1 cellular context compared by ENCODE assay signal in the genomic region with DNA sequence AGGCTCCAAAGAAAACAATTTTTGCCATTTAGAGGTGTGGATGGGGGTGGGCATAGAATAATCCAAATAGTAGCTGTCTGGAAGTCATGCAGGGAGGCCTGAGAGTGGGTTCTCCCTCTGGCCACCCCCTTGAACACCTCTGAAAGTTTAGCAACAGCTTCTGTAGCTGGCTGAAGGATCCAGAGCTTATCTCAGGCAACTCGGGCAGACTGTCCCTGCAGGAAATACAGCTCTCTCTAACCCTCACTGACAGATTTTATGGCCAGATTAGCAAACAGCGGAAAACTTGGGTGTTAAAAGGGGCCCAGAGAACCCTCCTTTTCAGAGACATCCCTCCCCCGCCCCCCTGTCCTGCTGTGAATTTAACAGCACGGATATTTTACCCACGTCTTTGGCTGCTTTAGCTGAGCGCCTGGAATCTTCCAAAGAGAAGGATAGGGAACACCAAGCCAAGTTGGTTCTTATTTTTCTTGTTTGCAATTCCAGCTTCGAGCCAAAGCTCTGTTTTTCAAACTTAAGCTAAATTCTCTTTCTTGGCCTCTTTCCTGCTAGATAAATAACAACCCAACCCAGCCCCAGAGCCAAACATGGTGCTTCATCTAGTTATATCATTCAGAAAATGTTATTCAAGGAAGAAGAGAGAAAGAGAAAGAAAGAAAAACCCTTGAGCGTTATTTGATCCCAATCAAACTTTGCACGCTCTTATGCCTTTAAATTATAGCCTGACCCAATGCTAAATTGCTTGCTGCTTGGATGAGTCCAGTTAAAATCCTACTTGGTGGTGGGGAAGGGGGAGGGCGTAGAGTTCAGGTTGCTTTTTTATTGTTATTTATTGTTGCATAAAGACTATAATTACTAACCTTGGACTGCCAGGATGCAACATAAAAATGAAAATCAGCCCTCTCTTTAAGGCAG.
TF ChIP-seq lines count a peak whose summit lies in the region.

No MANE protein-coding gene starts in this region.

TF ChIP-seq in K562, 482 proteins besides CTCF, POLR2A, EP300 and RAD21 (continued from another document and continues in another):
- TF ChIP-seq, protein P1, sequence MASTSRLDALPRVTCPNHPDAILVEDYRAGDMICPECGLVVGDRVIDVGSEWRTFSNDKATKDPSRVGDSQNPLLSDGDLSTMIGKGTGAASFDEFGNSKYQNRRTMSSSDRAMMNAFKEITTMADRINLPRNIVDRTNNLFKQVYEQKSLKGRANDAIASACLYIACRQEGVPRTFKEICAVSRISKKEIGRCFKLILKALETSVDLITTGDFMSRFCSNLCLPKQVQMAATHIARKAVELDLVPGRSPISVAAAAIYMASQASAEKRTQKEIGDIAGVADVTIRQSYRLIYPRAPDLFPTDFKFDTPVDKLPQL (IDR thresholded peaks at IDR 0.05; ENCODE audit: extremely low read depth, insufficient read length), result peak; percentile 12
- TF ChIP-seq CC2D1A (IDR thresholded peaks at IDR 0.05), result no peak
- TF ChIP-seq HNRNPL (IDR thresholded peaks at IDR 0.05; ENCODE audit: low read depth, low read length), result no peak
- no peak for TF ChIP-seq ZNF174 (CRISPR knock-in tag; IDR thresholded peaks at IDR 0.05)
- no peak for TF ChIP-seq SIN3A (IDR thresholded peaks at IDR 0.05; ENCODE audit: borderline replicate concordance in 2 of 2, control insufficient read depth in 1 of 2, low read depth in 2 of 2, low read length in 2 of 2)
- no peak for TF ChIP-seq RFX1 (IDR thresholded peaks at IDR 0.05)
- TF ChIP-seq STAT5A (IDR thresholded peaks at IDR 0.05; ENCODE audit: borderline replicate concordance, low read length), result peak; percentile 76
- TF ChIP-seq, protein P2, sequence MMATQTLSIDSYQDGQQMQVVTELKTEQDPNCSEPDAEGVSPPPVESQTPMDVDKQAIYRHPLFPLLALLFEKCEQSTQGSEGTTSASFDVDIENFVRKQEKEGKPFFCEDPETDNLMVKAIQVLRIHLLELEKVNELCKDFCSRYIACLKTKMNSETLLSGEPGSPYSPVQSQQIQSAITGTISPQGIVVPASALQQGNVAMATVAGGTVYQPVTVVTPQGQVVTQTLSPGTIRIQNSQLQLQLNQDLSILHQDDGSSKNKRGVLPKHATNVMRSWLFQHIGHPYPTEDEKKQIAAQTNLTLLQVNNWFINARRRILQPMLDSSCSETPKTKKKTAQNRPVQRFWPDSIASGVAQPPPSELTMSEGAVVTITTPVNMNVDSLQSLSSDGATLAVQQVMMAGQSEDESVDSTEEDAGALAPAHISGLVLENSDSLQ (IDR thresholded peaks at IDR 0.05), result peak; percentile 13; the same call in 1 of the 2 replicates
- TF ChIP-seq, protein P3, sequence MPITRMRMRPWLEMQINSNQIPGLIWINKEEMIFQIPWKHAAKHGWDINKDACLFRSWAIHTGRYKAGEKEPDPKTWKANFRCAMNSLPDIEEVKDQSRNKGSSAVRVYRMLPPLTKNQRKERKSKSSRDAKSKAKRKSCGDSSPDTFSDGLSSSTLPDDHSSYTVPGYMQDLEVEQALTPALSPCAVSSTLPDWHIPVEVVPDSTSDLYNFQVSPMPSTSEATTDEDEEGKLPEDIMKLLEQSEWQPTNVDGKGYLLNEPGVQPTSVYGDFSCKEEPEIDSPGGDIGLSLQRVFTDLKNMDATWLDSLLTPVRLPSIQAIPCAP (CRISPR knock-in tag; IDR thresholded peaks at IDR 0.05; ENCODE audit: borderline replicate concordance), result no peak
- TF ChIP-seq, protein P4, sequence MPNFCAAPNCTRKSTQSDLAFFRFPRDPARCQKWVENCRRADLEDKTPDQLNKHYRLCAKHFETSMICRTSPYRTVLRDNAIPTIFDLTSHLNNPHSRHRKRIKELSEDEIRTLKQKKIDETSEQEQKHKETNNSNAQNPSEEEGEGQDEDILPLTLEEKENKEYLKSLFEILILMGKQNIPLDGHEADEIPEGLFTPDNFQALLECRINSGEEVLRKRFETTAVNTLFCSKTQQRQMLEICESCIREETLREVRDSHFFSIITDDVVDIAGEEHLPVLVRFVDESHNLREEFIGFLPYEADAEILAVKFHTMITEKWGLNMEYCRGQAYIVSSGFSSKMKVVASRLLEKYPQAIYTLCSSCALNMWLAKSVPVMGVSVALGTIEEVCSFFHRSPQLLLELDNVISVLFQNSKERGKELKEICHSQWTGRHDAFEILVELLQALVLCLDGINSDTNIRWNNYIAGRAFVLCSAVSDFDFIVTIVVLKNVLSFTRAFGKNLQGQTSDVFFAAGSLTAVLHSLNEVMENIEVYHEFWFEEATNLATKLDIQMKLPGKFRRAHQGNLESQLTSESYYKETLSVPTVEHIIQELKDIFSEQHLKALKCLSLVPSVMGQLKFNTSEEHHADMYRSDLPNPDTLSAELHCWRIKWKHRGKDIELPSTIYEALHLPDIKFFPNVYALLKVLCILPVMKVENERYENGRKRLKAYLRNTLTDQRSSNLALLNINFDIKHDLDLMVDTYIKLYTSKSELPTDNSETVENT (CRISPR knock-in tag; IDR thresholded peaks at IDR 0.05), result no peak
- TF ChIP-seq RBM17 (IDR thresholded peaks at IDR 0.05; ENCODE audit: borderline replicate concordance, low read depth, low read length), result no peak
- TF ChIP-seq CEBPB (tag; IDR thresholded peaks at IDR 0.05), result peak; percentile 73
- TF ChIP-seq, protein P5, sequence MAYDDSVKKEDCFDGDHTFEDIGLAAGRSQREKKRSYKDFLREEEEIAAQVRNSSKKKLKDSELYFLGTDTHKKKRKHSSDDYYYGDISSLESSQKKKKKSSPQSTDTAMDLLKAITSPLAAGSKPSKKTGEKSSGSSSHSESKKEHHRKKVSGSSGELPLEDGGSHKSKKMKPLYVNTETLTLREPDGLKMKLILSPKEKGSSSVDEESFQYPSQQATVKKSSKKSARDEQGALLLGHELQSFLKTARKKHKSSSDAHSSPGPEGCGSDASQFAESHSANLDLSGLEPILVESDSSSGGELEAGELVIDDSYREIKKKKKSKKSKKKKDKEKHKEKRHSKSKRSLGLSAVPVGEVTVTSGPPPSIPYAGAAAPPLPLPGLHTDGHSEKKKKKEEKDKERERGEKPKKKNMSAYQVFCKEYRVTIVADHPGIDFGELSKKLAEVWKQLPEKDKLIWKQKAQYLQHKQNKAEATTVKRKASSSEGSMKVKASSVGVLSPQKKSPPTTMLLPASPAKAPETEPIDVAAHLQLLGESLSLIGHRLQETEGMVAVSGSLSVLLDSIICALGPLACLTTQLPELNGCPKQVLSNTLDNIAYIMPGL (CRISPR knock-in tag; IDR thresholded peaks at IDR 0.05), result no peak
- no peak for TF ChIP-seq NR2C1 (IDR thresholded peaks at IDR 0.05)
- no peak for TF ChIP-seq NR2C1 (tag; IDR thresholded peaks at IDR 0.05)
- 0 out of 2 replicates have a peak, but pooled peaks have one; percentile 16 for TF ChIP-seq ESRRA (IDR thresholded peaks at IDR 0.05; ENCODE audit: borderline replicate concordance, low read depth)
- 0 out of 2 replicates have a peak, but pooled peaks have one; percentile 32 for TF ChIP-seq JUN (IDR thresholded peaks at IDR 0.05; ENCODE audit: borderline replicate concordance, low read depth, low read length)
- no peak for TF ChIP-seq JUN (CRISPR knock-in tag; IDR thresholded peaks at IDR 0.05; ENCODE audit: borderline replicate concordance)
- TF ChIP-seq, protein P6, sequence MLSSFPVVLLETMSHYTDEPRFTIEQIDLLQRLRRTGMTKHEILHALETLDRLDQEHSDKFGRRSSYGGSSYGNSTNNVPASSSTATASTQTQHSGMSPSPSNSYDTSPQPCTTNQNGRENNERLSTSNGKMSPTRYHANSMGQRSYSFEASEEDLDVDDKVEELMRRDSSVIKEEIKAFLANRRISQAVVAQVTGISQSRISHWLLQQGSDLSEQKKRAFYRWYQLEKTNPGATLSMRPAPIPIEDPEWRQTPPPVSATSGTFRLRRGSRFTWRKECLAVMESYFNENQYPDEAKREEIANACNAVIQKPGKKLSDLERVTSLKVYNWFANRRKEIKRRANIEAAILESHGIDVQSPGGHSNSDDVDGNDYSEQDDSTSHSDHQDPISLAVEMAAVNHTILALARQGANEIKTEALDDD (IDR thresholded peaks at IDR 0.05), result 0 out of 2 replicates have a peak, but pooled peaks have one; percentile 37
- TF ChIP-seq SMAD4 (CRISPR knock-in tag; conservative IDR thresholded peaks at IDR 0.05), result peak; percentile 85
- no peak for TF ChIP-seq SAP30 (IDR thresholded peaks at IDR 0.05; ENCODE audit: borderline replicate concordance, insufficient read depth, low read depth, low read length, poor library complexity, severe bottlenecking)
- TF ChIP-seq SIX5 (IDR thresholded peaks at IDR 0.05; ENCODE audit: borderline replicate concordance in 1 of 2, insufficient read depth in 1 of 2, low read depth in 1 of 2, low read length in 2 of 2), result no peak
- TF ChIP-seq PHF8 (IDR thresholded peaks at IDR 0.05; ENCODE audit: borderline replicate concordance, low read length), result peak; percentile 25; the same call in 1 of the 2 replicates
- TF ChIP-seq HMG20A (CRISPR knock-in tag; conservative IDR thresholded peaks at IDR 0.05), result no peak
- no peak; a peak in 1 of 3 replicates for TF ChIP-seq CBX3 (IDR thresholded peaks at IDR 0.05; ENCODE audit: borderline replicate concordance in 1 of 2, low read length in 2 of 2)
- TF ChIP-seq CBX5 (IDR thresholded peaks at IDR 0.05; ENCODE audit: borderline replicate concordance, low read depth), result no peak
- no peak; the same call in 1 of the 2 replicates for TF ChIP-seq ETV5 (CRISPR knock-in tag; IDR thresholded peaks at IDR 0.05; ENCODE audit: low read depth)
- TF ChIP-seq, protein P7, sequence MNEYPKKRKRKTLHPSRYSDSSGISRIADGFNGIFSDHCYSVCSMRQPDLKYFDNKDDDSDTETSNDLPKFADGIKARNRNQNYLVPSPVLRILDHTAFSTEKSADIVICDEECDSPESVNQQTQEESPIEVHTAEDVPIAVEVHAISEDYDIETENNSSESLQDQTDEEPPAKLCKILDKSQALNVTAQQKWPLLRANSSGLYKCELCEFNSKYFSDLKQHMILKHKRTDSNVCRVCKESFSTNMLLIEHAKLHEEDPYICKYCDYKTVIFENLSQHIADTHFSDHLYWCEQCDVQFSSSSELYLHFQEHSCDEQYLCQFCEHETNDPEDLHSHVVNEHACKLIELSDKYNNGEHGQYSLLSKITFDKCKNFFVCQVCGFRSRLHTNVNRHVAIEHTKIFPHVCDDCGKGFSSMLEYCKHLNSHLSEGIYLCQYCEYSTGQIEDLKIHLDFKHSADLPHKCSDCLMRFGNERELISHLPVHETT (CRISPR knock-in tag; conservative IDR thresholded peaks at IDR 0.05 in 1 of 2, IDR thresholded peaks at IDR 0.05 in 1 of 2), result no peak; a peak in 1 of 4 replicates
- TF ChIP-seq ZNF124 (CRISPR knock-in tag; IDR thresholded peaks at IDR 0.05), result no peak
- TF ChIP-seq, protein P8, sequence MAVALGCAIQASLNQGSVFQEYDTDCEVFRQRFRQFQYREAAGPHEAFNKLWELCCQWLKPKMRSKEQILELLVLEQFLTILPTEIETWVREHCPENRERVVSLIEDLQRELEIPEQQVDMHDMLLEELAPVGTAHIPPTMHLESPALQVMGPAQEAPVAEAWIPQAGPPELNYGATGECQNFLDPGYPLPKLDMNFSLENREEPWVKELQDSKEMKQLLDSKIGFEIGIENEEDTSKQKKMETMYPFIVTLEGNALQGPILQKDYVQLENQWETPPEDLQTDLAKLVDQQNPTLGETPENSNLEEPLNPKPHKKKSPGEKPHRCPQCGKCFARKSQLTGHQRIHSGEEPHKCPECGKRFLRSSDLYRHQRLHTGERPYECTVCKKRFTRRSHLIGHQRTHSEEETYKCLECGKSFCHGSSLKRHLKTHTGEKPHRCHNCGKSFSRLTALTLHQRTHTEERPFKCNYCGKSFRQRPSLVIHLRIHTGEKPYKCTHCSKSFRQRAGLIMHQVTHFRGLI (CRISPR knock-in tag; IDR thresholded peaks at IDR 0.05), result no peak
- TF ChIP-seq, protein P9, sequence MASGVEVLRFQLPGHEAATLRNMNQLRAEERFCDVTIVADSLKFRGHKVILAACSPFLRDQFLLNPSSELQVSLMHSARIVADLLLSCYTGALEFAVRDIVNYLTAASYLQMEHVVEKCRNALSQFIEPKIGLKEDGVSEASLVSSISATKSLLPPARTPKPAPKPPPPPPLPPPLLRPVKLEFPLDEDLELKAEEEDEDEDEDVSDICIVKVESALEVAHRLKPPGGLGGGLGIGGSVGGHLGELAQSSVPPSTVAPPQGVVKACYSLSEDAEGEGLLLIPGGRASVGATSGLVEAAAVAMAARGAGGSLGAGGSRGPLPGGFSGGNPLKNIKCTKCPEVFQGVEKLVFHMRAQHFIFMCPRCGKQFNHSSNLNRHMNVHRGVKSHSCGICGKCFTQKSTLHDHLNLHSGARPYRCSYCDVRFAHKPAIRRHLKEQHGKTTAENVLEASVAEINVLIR (CRISPR knock-in tag; IDR thresholded peaks at IDR 0.05), result 0 out of 2 replicates have a peak, but pooled peaks have one; percentile 3
- TF ChIP-seq, protein P10, sequence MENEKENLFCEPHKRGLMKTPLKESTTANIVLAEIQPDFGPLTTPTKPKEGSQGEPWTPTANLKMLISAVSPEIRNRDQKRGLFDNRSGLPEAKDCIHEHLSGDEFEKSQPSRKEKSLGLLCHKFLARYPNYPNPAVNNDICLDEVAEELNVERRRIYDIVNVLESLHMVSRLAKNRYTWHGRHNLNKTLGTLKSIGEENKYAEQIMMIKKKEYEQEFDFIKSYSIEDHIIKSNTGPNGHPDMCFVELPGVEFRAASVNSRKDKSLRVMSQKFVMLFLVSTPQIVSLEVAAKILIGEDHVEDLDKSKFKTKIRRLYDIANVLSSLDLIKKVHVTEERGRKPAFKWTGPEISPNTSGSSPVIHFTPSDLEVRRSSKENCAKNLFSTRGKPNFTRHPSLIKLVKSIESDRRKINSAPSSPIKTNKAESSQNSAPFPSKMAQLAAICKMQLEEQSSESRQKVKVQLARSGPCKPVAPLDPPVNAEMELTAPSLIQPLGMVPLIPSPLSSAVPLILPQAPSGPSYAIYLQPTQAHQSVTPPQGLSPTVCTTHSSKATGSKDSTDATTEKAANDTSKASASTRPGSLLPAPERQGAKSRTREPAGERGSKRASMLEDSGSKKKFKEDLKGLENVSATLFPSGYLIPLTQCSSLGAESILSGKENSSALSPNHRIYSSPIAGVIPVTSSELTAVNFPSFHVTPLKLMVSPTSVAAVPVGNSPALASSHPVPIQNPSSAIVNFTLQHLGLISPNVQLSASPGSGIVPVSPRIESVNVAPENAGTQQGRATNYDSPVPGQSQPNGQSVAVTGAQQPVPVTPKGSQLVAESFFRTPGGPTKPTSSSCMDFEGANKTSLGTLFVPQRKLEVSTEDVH (IDR thresholded peaks at IDR 0.05; ENCODE audit: low read depth, partially characterized antibody), result no peak
- TF ChIP-seq, protein P11, sequence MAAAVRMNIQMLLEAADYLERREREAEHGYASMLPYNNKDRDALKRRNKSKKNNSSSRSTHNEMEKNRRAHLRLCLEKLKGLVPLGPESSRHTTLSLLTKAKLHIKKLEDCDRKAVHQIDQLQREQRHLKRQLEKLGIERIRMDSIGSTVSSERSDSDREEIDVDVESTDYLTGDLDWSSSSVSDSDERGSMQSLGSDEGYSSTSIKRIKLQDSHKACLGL (CRISPR knock-in tag; IDR thresholded peaks at IDR 0.05; ENCODE audit: borderline replicate concordance, poor library complexity, severe bottlenecking), result no peak
- no peak for TF ChIP-seq MTF1 (CRISPR knock-in tag; IDR thresholded peaks at IDR 0.05; ENCODE audit: borderline replicate concordance)
- no peak for TF ChIP-seq ZNF431 (CRISPR knock-in tag; IDR thresholded peaks at IDR 0.05)
- no peak for TF ChIP-seq POLR3G (IDR thresholded peaks at IDR 0.05; ENCODE audit: extremely low read depth, insufficient read length, insufficient replicate concordance)
- peak; percentile 64 for TF ChIP-seq CREM (IDR thresholded peaks at IDR 0.05; ENCODE audit: low read depth)
- TF ChIP-seq BDP1 (IDR thresholded peaks at IDR 0.05; ENCODE audit: insufficient read depth, insufficient read length), result no peak
- peak; percentile 27 to 34; a peak in 3 of 4 replicates for TF ChIP-seq NRF1 (conservative IDR thresholded peaks at IDR 0.05 in 1 of 2, IDR thresholded peaks at IDR 0.05 in 1 of 2)
